Comparison of ENCODE assay signal across 17 cellular contexts in genomic region chr7:64551375-64552142, GRCh38.
"Had no signal": no experiment of that assay in that cellular context is flagged by ENCODE, and none has a peak within 500 bp of the region (broad histone marks: within the 10 kb centered on the region; RNA-seq: fewer than 3 reads in every experiment).

No MANE protein-coding gene starts in this region.

- H3K4me1 ChIP-seq: colonic mucosa, lower lobe of right lung, pancreas had no signal

- H3K4me3 ChIP-seq: colonic mucosa, gastrocnemius medialis, lower lobe of right lung, pancreas, tibial nerve had no signal

- H3K36me3 ChIP-seq: colonic mucosa, gastrocnemius medialis, pancreas had no signal

- DNase-seq: activated CD4-positive, alpha-beta T cell treated with anti-CD3 and anti-CD28 coated beads, Interleukin-2, amount 50 U/mL, for 48 hours; activated CD4-positive, CD25-positive, alpha-beta regulatory T cell treated with anti-CD3 and anti-CD28 coated beads, Interleukin-2, amount 50 U/mL, for 72 hours; activated T-cell treated with anti-CD3 and anti-CD28 coated beads for 4 hours; amniotic stem cell; central memory CD4-positive, alpha-beta T cell; colonic mucosa; effector CD8-positive, alpha-beta T cell; gastrocnemius medialis; lower lobe of right lung; naive thymus-derived CD8-positive, alpha-beta T cell; pancreas; stimulated activated naive CD4-positive, alpha-beta T cell treated with Interleukin-2 at 50 U/mL for 16 hours; T-helper 2 cell had no signal

- ATAC-seq: esophagus mucosa; gastrocnemius medialis; lower lobe of right lung; naive thymus-derived CD8-positive, alpha-beta T cell; pancreas had no signal

- H3K27ac ChIP-seq: colonic mucosa, lower lobe of right lung, pancreas, tibial nerve, VCaP had no signal

- H3K9me3 ChIP-seq: colonic mucosa, gastrocnemius medialis, lower lobe of right lung, pancreas, tibial nerve had no signal

- H3K27ac Mint-ChIP-seq: activated naive CD8-positive, alpha-beta T cell; naive thymus-derived CD8-positive, alpha-beta T cell had no signal

- H3K27me3 Mint-ChIP-seq: activated naive CD8-positive, alpha-beta T cell; naive thymus-derived CD8-positive, alpha-beta T cell had no signal

- H3K4me3 Mint-ChIP-seq: activated naive CD8-positive, alpha-beta T cell; naive thymus-derived CD8-positive, alpha-beta T cell had no signal

- H3K27me3 ChIP-seq: colonic mucosa, gastrocnemius medialis, pancreas, tibial nerve had no signal
